8 cellular contexts compared by ENCODE assay signal in genomic region chr3:39178553-39178952, GRCh38. TPM values are rescaled to one million over a fixed set of nuclear protein-coding genes. Genes with fewer than 3 reads are reported as not detected.
A peak's percentile ranks its signal among the peaks of the same experiment; 100 is the strongest.
DNase-seq lines count a peak whose midpoint lies in the region; ATAC-seq lines count a peak whose summit lies in the region.

No MANE protein-coding gene starts in this region.

- no peak for ATAC-seq in activated T-helper 17 cell treated with anti-CD3 and anti-CD28 coated beads, Interleukin-2, amount 50 U/mL, for 72 hours (replicated peaks)
- ATAC-seq in esophagus mucosa, result no peak

- H3K4me3 ChIP-seq in stomach smooth muscle (ENCODE audit: low read length in 2 of 2), result peak overlapping the region; percentile 57 to 73

- H3K4me3 Mint-ChIP-seq in activated T-helper 17 cell treated with anti-CD3 and anti-CD28 coated beads, Interleukin-2, amount 50 U/mL, for 72 hours, result peak overlapping the region; percentile 86

- H3K27me3 ChIP-seq in stomach smooth muscle (ENCODE audit: control insufficient read depth in 1 of 2, insufficient read depth in 2 of 2, low read length in 2 of 2), result no peaks in the 10 kb centered on the region

- no peaks in the 10 kb centered on the region for H3K36me3 Mint-ChIP-seq in activated T-helper 17 cell treated with anti-CD3 and anti-CD28 coated beads, Interleukin-2, amount 50 U/mL, for 72 hours (ENCODE audit: low read depth)

- H3K4me1 Mint-ChIP-seq in activated T-helper 17 cell treated with anti-CD3 and anti-CD28 coated beads, Interleukin-2, amount 50 U/mL, for 72 hours, result peaks cover 49% of the 10 kb centered on the region

- DNase-seq in NCI-H2171 treated with DMSO at 0.1 percent for 48 hours (lab: John Stamatoyannopoulos, UW) (peak; percentile 0), NCI-H2171 (lab: John Stamatoyannopoulos, UW) (no peak), islet precursor cell (peak; percentile 64), NCI-H2196 treated with DMSO at 0.1 percent for 48 hours (lab: John Stamatoyannopoulos, UW; ENCODE audit: unreplicated experiment) (no peak), T-helper 9 cell (no peak)

- H3K36me3 ChIP-seq in stomach smooth muscle (ENCODE audit: control insufficient read depth in 2 of 2, insufficient read depth in 2 of 2, low read length in 2 of 2), result no peaks in the 10 kb centered on the region

- H3K9ac ChIP-seq in stomach smooth muscle (ENCODE audit: low read length in 2 of 2), result peak overlapping the region; percentile 74 to 87

- peaks cover 32% of the 10 kb centered on the region for H3K4me1 ChIP-seq in stomach smooth muscle (ENCODE audit: control insufficient read depth, insufficient read depth, low read length)

- no peaks in the 10 kb centered on the region for H3K9me3 ChIP-seq in stomach smooth muscle (ENCODE audit: control insufficient read depth in 2 of 2, low read length in 2 of 2)

- no peaks in the 10 kb centered on the region for H3K9me3 Mint-ChIP-seq in activated T-helper 17 cell treated with anti-CD3 and anti-CD28 coated beads, Interleukin-2, amount 50 U/mL, for 72 hours

- H3K27ac Mint-ChIP-seq in activated T-helper 17 cell treated with anti-CD3 and anti-CD28 coated beads, Interleukin-2, amount 50 U/mL, for 72 hours, result peak overlapping the region; percentile 77

- H3K27ac ChIP-seq in stomach smooth muscle (ENCODE audit: low read length), result peak overlapping the region; percentile 90

- H3K27me3 Mint-ChIP-seq in activated T-helper 17 cell treated with anti-CD3 and anti-CD28 coated beads, Interleukin-2, amount 50 U/mL, for 72 hours, result no peaks in the 10 kb centered on the region

RNA-seq across cellular contexts. Expression of gene XIRP1, which starts 13.8 kb away (rescaled TPM):
- 10 to 100 TPM in 1 of 2 donors, under 1 TPM in 1; 0.99 to 17.2 TPM for total RNA-seq in activated T-helper 17 cell treated with anti-CD3 and anti-CD28 coated beads, Interleukin-2, amount 50 U/mL, for 72 hours
- total RNA-seq in esophagus mucosa, result not detected

RNA-seq across cellular contexts. Expression of gene CSRNP1, which starts 25.2 kb away (rescaled TPM):
- 100 to 1,000 TPM in 1 of 2 donors, 10 to 100 TPM in 1; 42.9 to 145 TPM for total RNA-seq in activated T-helper 17 cell treated with anti-CD3 and anti-CD28 coated beads, Interleukin-2, amount 50 U/mL, for 72 hours
- 15.4 TPM for total RNA-seq in esophagus mucosa

Comparison
In these comparisons a context has a peak if more than half of its experiments do, and no peak if none do; other contexts are left out.
1. DNase-seq: peak in NCI-H2171 treated with DMSO at 0.1 percent for 48 hours (single experiment) and islet precursor cell (single experiment); none in NCI-H2171 (single experiment), NCI-H2196 treated with DMSO at 0.1 percent for 48 hours (single experiment) and T-helper 9 cell (single experiment).